Comparison of ENCODE assay signal across 1 cellular context in the genomic region with DNA sequence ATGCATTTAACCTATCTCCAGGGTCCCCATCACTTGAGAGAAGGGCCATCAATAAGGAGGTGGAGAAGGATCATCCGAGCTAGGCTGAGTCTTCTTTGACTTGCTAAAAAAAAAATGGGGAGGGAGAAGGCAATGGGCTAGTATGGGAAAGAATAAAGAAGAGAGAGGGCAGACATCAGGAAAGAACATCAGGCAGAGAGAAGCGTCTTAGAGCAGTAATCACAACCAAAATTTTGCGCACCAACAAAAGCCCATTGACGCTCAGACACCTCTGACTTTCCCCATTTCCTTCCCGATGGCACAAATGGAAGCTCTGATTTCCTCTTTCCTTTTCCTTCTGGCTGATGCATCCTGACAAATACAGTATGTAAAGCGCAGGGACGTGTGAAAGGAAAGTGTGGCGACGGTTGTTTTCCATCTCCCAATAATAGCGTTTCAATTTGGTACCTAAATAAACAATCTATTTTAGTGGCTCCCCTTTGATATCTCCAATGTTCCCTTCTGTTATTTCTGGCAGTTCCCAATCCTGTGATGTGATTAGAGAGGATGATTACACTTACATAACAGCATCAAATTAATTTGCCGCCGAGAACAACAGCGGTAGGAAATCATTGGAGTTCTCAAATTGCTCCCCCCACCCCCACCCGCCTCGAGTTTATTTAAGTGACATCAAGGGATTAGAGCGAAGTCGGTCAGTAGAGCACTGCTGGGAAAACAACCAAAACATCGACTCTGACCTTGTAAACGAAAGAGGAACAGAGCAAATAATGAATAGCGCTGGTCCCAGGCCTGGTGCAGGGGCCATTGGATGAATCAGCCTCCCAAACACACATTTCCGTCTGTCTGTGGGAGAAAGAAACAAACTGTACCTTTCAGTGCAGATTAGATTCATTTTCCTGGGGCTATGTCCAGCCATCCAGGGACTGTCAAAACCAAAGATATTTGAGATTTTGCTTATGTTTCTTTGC.
A peak's percentile ranks its signal among the peaks of the same experiment; 100 is the strongest.
TF ChIP-seq lines count a peak whose summit lies in the region.

No MANE protein-coding gene starts in this region.

TF ChIP-seq in HepG2, 621 proteins besides CTCF, POLR2A, EP300 and RAD21 (continued from another document and continues in another):
- no peak for TF ChIP-seq ZNF615 (CRISPR knock-in tag; IDR thresholded peaks at IDR 0.05; ENCODE audit: borderline replicate concordance)
- TF ChIP-seq, protein P1, sequence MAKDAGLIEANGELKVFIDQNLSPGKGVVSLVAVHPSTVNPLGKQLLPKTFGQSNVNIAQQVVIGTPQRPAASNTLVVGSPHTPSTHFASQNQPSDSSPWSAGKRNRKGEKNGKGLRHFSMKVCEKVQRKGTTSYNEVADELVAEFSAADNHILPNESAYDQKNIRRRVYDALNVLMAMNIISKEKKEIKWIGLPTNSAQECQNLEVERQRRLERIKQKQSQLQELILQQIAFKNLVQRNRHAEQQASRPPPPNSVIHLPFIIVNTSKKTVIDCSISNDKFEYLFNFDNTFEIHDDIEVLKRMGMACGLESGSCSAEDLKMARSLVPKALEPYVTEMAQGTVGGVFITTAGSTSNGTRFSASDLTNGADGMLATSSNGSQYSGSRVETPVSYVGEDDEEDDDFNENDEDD (CRISPR knock-in tag; IDR thresholded peaks at IDR 0.05; ENCODE audit: borderline replicate concordance) = no peak
- no peak for TF ChIP-seq ZKSCAN1 (IDR thresholded peaks at IDR 0.05; ENCODE audit: low read length)
- no peak; the same call in 1 of the 2 replicates for TF ChIP-seq ARNTL (CRISPR knock-in tag; IDR thresholded peaks at IDR 0.05)
- TF ChIP-seq NCOR1 (IDR thresholded peaks at IDR 0.05; ENCODE audit: borderline replicate concordance, low read length) = peak; percentile 83
- no peak for TF ChIP-seq ZNF792 (CRISPR knock-in tag; IDR thresholded peaks at IDR 0.05)
- TF ChIP-seq, protein P2, sequence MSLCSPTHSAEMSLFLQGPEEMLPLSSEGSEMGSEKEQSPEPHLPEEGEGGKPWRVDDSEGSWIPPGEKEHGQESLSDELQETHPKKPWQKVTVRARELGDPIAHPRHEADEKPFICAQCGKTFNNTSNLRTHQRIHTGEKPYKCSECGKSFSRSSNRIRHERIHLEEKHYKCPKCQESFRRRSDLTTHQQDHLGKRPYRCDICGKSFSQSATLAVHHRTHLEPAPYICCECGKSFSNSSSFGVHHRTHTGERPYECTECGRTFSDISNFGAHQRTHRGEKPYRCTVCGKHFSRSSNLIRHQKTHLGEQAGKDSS (CRISPR knock-in tag; IDR thresholded peaks at IDR 0.05; ENCODE audit: borderline replicate concordance, low read depth) = no peak
- peak; percentile 21; the same call in 1 of the 2 replicates for TF ChIP-seq YEATS4 (CRISPR knock-in tag; IDR thresholded peaks at IDR 0.05; ENCODE audit: borderline replicate concordance)
- TF ChIP-seq IKZF4 (CRISPR knock-in tag; IDR thresholded peaks at IDR 0.05; ENCODE audit: borderline replicate concordance, low read depth, not compliant biosample characterization) = no peak
- TF ChIP-seq ZMYM4 (CRISPR knock-in tag; IDR thresholded peaks at IDR 0.05) = peak; percentile 65; the same call in 1 of the 2 replicates
- TF ChIP-seq, protein P3, sequence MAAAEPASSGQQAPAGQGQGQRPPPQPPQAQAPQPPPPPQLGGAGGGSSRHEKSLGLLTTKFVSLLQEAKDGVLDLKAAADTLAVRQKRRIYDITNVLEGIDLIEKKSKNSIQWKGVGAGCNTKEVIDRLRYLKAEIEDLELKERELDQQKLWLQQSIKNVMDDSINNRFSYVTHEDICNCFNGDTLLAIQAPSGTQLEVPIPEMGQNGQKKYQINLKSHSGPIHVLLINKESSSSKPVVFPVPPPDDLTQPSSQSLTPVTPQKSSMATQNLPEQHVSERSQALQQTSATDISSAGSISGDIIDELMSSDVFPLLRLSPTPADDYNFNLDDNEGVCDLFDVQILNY (CRISPR knock-in tag; conservative IDR thresholded peaks at IDR 0.05) = no peak
- TF ChIP-seq ZBTB7B (CRISPR knock-in tag; IDR thresholded peaks at IDR 0.05) = 0 out of 2 replicates have a peak, but pooled peaks have one; percentile 20
- TF ChIP-seq, protein P4, sequence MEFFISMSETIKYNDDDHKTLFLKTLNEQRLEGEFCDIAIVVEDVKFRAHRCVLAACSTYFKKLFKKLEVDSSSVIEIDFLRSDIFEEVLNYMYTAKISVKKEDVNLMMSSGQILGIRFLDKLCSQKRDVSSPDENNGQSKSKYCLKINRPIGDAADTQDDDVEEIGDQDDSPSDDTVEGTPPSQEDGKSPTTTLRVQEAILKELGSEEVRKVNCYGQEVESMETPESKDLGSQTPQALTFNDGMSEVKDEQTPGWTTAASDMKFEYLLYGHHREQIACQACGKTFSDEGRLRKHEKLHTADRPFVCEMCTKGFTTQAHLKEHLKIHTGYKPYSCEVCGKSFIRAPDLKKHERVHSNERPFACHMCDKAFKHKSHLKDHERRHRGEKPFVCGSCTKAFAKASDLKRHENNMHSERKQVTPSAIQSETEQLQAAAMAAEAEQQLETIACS (CRISPR knock-in tag; IDR thresholded peaks at IDR 0.05) = no peak
- TF ChIP-seq SRSF1 (optimal IDR thresholded peaks at IDR 0.05; ENCODE audit: low read depth, low read length) = no peak
- 0 out of 2 replicates have a peak, but pooled peaks have one; percentile 10 for TF ChIP-seq ZNF556 (CRISPR knock-in tag; IDR thresholded peaks at IDR 0.05; ENCODE audit: borderline replicate concordance)
- TF ChIP-seq, protein P5, sequence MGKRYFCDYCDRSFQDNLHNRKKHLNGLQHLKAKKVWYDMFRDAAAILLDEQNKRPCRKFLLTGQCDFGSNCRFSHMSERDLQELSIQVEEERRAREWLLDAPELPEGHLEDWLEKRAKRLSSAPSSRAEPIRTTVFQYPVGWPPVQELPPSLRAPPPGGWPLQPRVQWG (CRISPR knock-in tag; IDR thresholded peaks at IDR 0.05; ENCODE audit: borderline replicate concordance, low read depth) = no peak
- peak; percentile 21; the same call in 1 of the 2 replicates for TF ChIP-seq JUND (CRISPR knock-in tag; IDR thresholded peaks at IDR 0.05)
- no peak for TF ChIP-seq ZBTB3 (CRISPR knock-in tag; IDR thresholded peaks at IDR 0.05; ENCODE audit: borderline replicate concordance, low read depth)
- no peak for TF ChIP-seq ZNF766 (CRISPR knock-in tag; IDR thresholded peaks at IDR 0.05; ENCODE audit: borderline replicate concordance)
- TF ChIP-seq SOX6 (IDR thresholded peaks at IDR 0.05) = no peak
- TF ChIP-seq SOX6 (CRISPR knock-in tag; IDR thresholded peaks at IDR 0.05) = peak; percentile 88
- TF ChIP-seq TRIM24 (CRISPR knock-in tag; IDR thresholded peaks at IDR 0.05) = no peak
- no peak for TF ChIP-seq ZNF841 (CRISPR knock-in tag; IDR thresholded peaks at IDR 0.05; ENCODE audit: borderline replicate concordance)
- TF ChIP-seq NAIF1 (CRISPR knock-in tag; IDR thresholded peaks at IDR 0.05; ENCODE audit: borderline replicate concordance) = no peak
- no peak for TF ChIP-seq JARID2 (CRISPR knock-in tag; IDR thresholded peaks at IDR 0.05; ENCODE audit: insufficient replicate concordance)
- peak; percentile 19; the same call in 1 of the 2 replicates for TF ChIP-seq IRF2 (CRISPR knock-in tag; IDR thresholded peaks at IDR 0.05)
- TF ChIP-seq ZNF468 (CRISPR knock-in tag; IDR thresholded peaks at IDR 0.05) = no peak
- TF ChIP-seq, protein P6, sequence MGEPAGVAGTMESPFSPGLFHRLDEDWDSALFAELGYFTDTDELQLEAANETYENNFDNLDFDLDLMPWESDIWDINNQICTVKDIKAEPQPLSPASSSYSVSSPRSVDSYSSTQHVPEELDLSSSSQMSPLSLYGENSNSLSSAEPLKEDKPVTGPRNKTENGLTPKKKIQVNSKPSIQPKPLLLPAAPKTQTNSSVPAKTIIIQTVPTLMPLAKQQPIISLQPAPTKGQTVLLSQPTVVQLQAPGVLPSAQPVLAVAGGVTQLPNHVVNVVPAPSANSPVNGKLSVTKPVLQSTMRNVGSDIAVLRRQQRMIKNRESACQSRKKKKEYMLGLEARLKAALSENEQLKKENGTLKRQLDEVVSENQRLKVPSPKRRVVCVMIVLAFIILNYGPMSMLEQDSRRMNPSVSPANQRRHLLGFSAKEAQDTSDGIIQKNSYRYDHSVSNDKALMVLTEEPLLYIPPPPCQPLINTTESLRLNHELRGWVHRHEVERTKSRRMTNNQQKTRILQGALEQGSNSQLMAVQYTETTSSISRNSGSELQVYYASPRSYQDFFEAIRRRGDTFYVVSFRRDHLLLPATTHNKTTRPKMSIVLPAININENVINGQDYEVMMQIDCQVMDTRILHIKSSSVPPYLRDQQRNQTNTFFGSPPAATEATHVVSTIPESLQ (CRISPR knock-in tag; conservative IDR thresholded peaks at IDR 0.05) = no peak
- TF ChIP-seq PTBP1 (IDR thresholded peaks at IDR 0.05; ENCODE audit: low read depth, low read length, poor library complexity, severe bottlenecking) = no peak
- TF ChIP-seq KAT2B (IDR thresholded peaks at IDR 0.05; ENCODE audit: borderline replicate concordance, low read depth, low read length) = no peak
- peak; percentile 70; the same call in 1 of the 2 replicates for TF ChIP-seq HMG20B (CRISPR knock-in tag; conservative IDR thresholded peaks at IDR 0.05)
- TF ChIP-seq ZNF382 (CRISPR knock-in tag; IDR thresholded peaks at IDR 0.05; ENCODE audit: borderline replicate concordance) = no peak
- TF ChIP-seq ZNF234 (CRISPR knock-in tag; conservative IDR thresholded peaks at IDR 0.05) = no peak
- no peak for TF ChIP-seq MIER3 (CRISPR knock-in tag; IDR thresholded peaks at IDR 0.05; ENCODE audit: borderline replicate concordance)
- TF ChIP-seq NFKBIZ (CRISPR knock-in tag; IDR thresholded peaks at IDR 0.05) = no peak
- no peak; the same call in 1 of the 2 replicates for TF ChIP-seq PHF20 (CRISPR knock-in tag; IDR thresholded peaks at IDR 0.05)
- TF ChIP-seq, protein P7, sequence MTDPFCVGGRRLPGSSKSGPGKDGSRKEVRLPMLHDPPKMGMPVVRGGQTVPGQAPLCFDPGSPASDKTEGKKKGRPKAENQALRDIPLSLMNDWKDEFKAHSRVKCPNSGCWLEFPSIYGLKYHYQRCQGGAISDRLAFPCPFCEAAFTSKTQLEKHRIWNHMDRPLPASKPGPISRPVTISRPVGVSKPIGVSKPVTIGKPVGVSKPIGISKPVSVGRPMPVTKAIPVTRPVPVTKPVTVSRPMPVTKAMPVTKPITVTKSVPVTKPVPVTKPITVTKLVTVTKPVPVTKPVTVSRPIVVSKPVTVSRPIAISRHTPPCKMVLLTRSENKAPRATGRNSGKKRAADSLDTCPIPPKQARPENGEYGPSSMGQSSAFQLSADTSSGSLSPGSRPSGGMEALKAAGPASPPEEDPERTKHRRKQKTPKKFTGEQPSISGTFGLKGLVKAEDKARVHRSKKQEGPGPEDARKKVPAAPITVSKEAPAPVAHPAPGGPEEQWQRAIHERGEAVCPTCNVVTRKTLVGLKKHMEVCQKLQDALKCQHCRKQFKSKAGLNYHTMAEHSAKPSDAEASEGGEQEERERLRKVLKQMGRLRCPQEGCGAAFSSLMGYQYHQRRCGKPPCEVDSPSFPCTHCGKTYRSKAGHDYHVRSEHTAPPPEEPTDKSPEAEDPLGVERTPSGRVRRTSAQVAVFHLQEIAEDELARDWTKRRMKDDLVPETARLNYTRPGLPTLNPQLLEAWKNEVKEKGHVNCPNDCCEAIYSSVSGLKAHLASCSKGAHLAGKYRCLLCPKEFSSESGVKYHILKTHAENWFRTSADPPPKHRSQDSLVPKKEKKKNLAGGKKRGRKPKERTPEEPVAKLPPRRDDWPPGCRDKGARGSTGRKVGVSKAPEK (CRISPR knock-in tag; IDR thresholded peaks at IDR 0.05; ENCODE audit: borderline replicate concordance) = no peak
- no peak for TF ChIP-seq MTA3 (CRISPR knock-in tag; IDR thresholded peaks at IDR 0.05)
- TF ChIP-seq, protein P8, sequence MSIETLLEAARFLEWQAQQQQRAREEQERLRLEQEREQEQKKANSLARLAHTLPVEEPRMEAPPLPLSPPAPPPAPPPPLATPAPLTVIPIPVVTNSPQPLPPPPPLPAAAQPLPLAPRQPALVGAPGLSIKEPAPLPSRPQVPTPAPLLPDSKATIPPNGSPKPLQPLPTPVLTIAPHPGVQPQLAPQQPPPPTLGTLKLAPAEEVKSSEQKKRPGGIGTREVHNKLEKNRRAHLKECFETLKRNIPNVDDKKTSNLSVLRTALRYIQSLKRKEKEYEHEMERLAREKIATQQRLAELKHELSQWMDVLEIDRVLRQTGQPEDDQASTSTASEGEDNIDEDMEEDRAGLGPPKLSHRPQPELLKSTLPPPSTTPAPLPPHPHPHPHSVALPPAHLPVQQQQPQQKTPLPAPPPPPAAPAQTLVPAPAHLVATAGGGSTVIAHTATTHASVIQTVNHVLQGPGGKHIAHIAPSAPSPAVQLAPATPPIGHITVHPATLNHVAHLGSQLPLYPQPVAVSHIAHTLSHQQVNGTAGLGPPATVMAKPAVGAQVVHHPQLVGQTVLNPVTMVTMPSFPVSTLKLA (IDR thresholded peaks at IDR 0.05) = no peak
- no peak for TF ChIP-seq SYNCRIP (IDR thresholded peaks at IDR 0.05; ENCODE audit: insufficient read depth, low read depth, low read length)
- TF ChIP-seq ZNF460 (CRISPR knock-in tag; IDR thresholded peaks at IDR 0.05; ENCODE audit: borderline replicate concordance) = no peak
- TF ChIP-seq ZNF614 (CRISPR knock-in tag; IDR thresholded peaks at IDR 0.05; ENCODE audit: borderline replicate concordance) = no peak
- peak; percentile 40; the same call in 1 of the 2 replicates for TF ChIP-seq ZSCAN9 (CRISPR knock-in tag; IDR thresholded peaks at IDR 0.05; ENCODE audit: borderline replicate concordance)
- TF ChIP-seq LCORL (IDR thresholded peaks at IDR 0.05) = peak; percentile 71; the same call in 1 of the 2 replicates
- peak; percentile 94 for TF ChIP-seq LCORL (CRISPR knock-in tag; IDR thresholded peaks at IDR 0.05)
- TF ChIP-seq, protein P9, sequence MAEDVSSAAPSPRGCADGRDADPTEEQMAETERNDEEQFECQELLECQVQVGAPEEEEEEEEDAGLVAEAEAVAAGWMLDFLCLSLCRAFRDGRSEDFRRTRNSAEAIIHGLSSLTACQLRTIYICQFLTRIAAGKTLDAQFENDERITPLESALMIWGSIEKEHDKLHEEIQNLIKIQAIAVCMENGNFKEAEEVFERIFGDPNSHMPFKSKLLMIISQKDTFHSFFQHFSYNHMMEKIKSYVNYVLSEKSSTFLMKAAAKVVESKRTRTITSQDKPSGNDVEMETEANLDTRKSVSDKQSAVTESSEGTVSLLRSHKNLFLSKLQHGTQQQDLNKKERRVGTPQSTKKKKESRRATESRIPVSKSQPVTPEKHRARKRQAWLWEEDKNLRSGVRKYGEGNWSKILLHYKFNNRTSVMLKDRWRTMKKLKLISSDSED (CRISPR knock-in tag; IDR thresholded peaks at IDR 0.05) = no peak
- TF ChIP-seq CENPX (CRISPR knock-in tag; IDR thresholded peaks at IDR 0.05) = no peak
- TF ChIP-seq ZNF451 (CRISPR knock-in tag; IDR thresholded peaks at IDR 0.05) = no peak
- peak; percentile 78 for TF ChIP-seq HNF4A (CRISPR knock-in tag; IDR thresholded peaks at IDR 0.05)
